ENCODE assay signal across 8 cellular contexts in genomic region chr5:38551020-38552017, GRCh38. TPM values are rescaled to one million over a fixed set of nuclear protein-coding genes. Genes with fewer than 3 reads are reported as not detected.
DNase-seq lines count a peak whose midpoint lies in the region; ATAC-seq and TF ChIP-seq lines count a peak whose summit lies in the region.

No MANE protein-coding gene starts in this region.

- peak; percentile 81 for TF ChIP-seq CTCF in AG04450 (IDR thresholded peaks at IDR 0.05; ENCODE audit: low read depth, low read length)
- TF ChIP-seq CTCF in GM12874 (IDR thresholded peaks at IDR 0.05; ENCODE audit: insufficient read depth, low read depth, low read length), result peak; percentile 41; the same call in 1 of the 2 replicates
- TF ChIP-seq CTCF in WERI-Rb-1 (IDR thresholded peaks at IDR 0.05; ENCODE audit: low read depth, low read length), result peak; percentile 70
- peak; percentile 79 for TF ChIP-seq CTCF in type B pancreatic cell (conservative IDR thresholded peaks at IDR 0.05)

- H3K9me3 ChIP-seq in AG04450 (ENCODE audit: control insufficient read depth, insufficient read depth, low read length) (no peaks in the 10 kb centered on the region), MG63 (no peaks in the 10 kb centered on the region), WERI-Rb-1 (ENCODE audit: severe bottlenecking) (no peaks in the 10 kb centered on the region)

- peaks cover 3% of the 10 kb centered on the region for H3K36me3 Mint-ChIP-seq in type B pancreatic cell

- no peak overlapping the region for H3K27ac Mint-ChIP-seq in type B pancreatic cell

- no peaks in the 10 kb centered on the region for H3K36me3 ChIP-seq in MG63
- H3K36me3 ChIP-seq in WERI-Rb-1, result no peaks in the 10 kb centered on the region

- no peaks in the 10 kb centered on the region for H3K27me3 ChIP-seq in AG04450 (ENCODE audit: control insufficient read depth, insufficient read depth, low read length)
- H3K27me3 ChIP-seq in MG63, result no peaks in the 10 kb centered on the region
- H3K27me3 ChIP-seq in WERI-Rb-1 (ENCODE audit: insufficient read depth, low read depth, severe bottlenecking), result no peaks in the 10 kb centered on the region

- peaks cover 18% of the 10 kb centered on the region for H3K27me3 Mint-ChIP-seq in type B pancreatic cell

- H3K9me3 Mint-ChIP-seq in type B pancreatic cell, result peaks cover 3% of the 10 kb centered on the region

- H3K4me1 Mint-ChIP-seq in type B pancreatic cell (ENCODE audit: unreplicated experiment), result peaks cover 21% of the 10 kb centered on the region

- peak overlapping the region; percentile 12 for H3K4me3 Mint-ChIP-seq in type B pancreatic cell

- no peak overlapping the region for H3K4me3 ChIP-seq in AG04450 (ENCODE audit: low read depth, low read length)
- no peak overlapping the region for H3K4me3 ChIP-seq in MG63
- no peak overlapping the region for H3K4me3 ChIP-seq in WERI-Rb-1 (ENCODE audit: low read depth, low read length)

- peak; percentile 27 for DNase-seq in AG04450 (ENCODE audit: low read depth, low spot score)
- DNase-seq in MG63, result peak; percentile 11
- DNase-seq in WERI-Rb-1, result peak; percentile 26
- peak; percentile 45 for DNase-seq in iPS-NIHi11 (ENCODE audit: low spot score)
- no peak for DNase-seq in type B pancreatic cell (ENCODE audit: extremely low spot score, unreplicated experiment)

- POLR2A ChIA-PET in AG04450 (lab: Yijun Ruan, JAX), result interaction anchor here (1.3 kb wide), 1 partner anchor 56 kb away, joined by 3 read pairs; no protein-coding TSS in a partner anchor

- no peak for ATAC-seq in GM18520 (IDR thresholded peaks at IDR 0.05; ENCODE audit: unreplicated experiment)
- no peak for ATAC-seq in HG03045 (IDR thresholded peaks at IDR 0.05; ENCODE audit: unreplicated experiment)

- H3K27ac ChIP-seq in AG04450 (ENCODE audit: low read depth, low read length) (no peak overlapping the region), WERI-Rb-1 (no peak overlapping the region)

- CTCF ChIA-PET in AG04450 (lab: Charles Lee), result interaction anchor here (0.7 to 5.0 kb wide), 19 partner anchors 10 to 258 kb away, joined by 3 to 38 read pairs (median 4); no protein-coding TSS in a partner anchor

RNA-seq across cellular contexts. Expression of gene LIFR, which starts 5.1 kb away (rescaled TPM):
- polyA plus RNA-seq in AG04450 (2011; rRNA removed), result 12.7 and 18.6 TPM in 2 replicates
- polyA minus RNA-seq in AG04450 (2011; rRNA and poly(A)+ RNA removed), result 21.1 and 39.3 TPM in 2 replicates
- 6.8 and 9.2 TPM in 2 replicates for total RNA-seq in MG63 (2014; rRNA removed; shearing (Covaris generic); ENCODE audit: low replicate concordance)
- total RNA-seq in type B pancreatic cell (ENCODE audit: low replicate concordance), result 15.6 and 32.7 TPM in 2 replicates
